In the genomic region with DNA sequence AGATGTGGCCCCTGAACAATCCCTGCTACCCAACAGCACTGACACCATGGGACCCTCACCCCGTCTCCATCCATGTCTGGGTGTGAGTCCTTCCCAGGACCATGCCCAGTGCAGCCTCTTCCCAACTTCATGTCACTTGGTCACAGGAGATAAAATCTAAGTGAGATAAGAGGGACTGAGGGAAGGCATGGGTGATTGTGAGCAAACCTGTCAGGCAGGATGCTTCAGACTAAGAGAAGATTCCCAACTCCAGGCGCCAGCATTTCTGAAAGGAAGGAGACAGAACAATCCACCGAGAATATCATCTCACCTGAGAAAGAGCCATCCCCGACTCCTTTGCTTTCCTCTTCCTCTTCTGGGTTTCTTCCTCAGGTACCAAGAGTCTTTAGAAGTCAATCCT, we compare ENCODE assay signal across 31 cellular contexts.
"Had no signal": no experiment of that assay in that cellular context is flagged by ENCODE, and none has a peak within 500 bp of the region (broad histone marks: within the 10 kb centered on the region; RNA-seq: fewer than 3 reads in every experiment).

No MANE protein-coding gene starts in this region.

- H3K4me3 Mint-ChIP-seq: activated B cell treated with CpG ODN at 0.5 μM for 24 hours; activated CD4-positive, alpha-beta memory T cell treated with anti-CD3 and anti-CD28 coated beads, Interleukin-2, amount 10 ng/mL, durations not matched to agents 7 days and 5 days; activated CD4-positive, alpha-beta T cell treated with anti-CD3 and anti-CD28 coated beads, Interleukin-2, amount 10 ng/mL, durations not matched to agents 7 days and 5 days; activated naive CD4-positive, alpha-beta T cell treated with anti-CD3 and anti-CD28 coated beads for 36 hours; activated naive CD8-positive, alpha-beta T cell; activated T-helper 17 cell treated with anti-CD3 and anti-CD28 coated beads, Interleukin-2, amount 50 U/mL, for 72 hours had no signal

- DNase-seq: activated B cell treated with CpG ODN at 0.5 μM for 24 hours; activated CD4-positive, alpha-beta memory T cell treated with anti-CD3 and anti-CD28 coated beads, Interleukin-2, amount 10 ng/mL, durations not matched to agents 7 days and 5 days; activated CD4-positive, alpha-beta T cell treated with anti-CD3 and anti-CD28 coated beads for 1 hour; activated CD4-positive, alpha-beta T cell treated with anti-CD3 and anti-CD28 coated beads, Interleukin-2, amount 10 ng/mL, durations not matched to agents 7 days and 5 days; activated gamma-delta T cell; activated naive CD4-positive, alpha-beta T cell treated with anti-CD3 and anti-CD28 coated beads for 36 hours; activated T-cell treated with anti-CD3 and anti-CD28 coated beads for 4 hours; activated T-cell treated with anti-CD3 and anti-CD28 coated beads, Interleukin-2, amount 50 U/mL, for 48 hours; amygdala; cerebellar nuclear complex; KG1; MV-4-11; NCI-H1092 treated with DMSO at 0.1 percent for 48 hours; NCI-H1417 treated with DMSO at 0.1 percent for 48 hours; NCI-H1694; NCI-H2029; NCI-H2107; NCI-H2171 treated with DMSO at 0.1 percent for 48 hours; NCI-H226; NCI-H510A; NCI-H526 treated with DMSO at 0.1 percent for 48 hours; NCI-H82; OCI-M1; RPMI8226; SJCRH30; SK-N-SH; T-helper 1 cell had no signal

- H3K27me3 Mint-ChIP-seq: activated B cell treated with CpG ODN at 0.5 μM for 24 hours; activated CD4-positive, alpha-beta memory T cell treated with anti-CD3 and anti-CD28 coated beads, Interleukin-2, amount 10 ng/mL, durations not matched to agents 7 days and 5 days; activated CD4-positive, alpha-beta T cell treated with anti-CD3 and anti-CD28 coated beads, Interleukin-2, amount 10 ng/mL, durations not matched to agents 7 days and 5 days; activated naive CD8-positive, alpha-beta T cell; activated T-helper 17 cell treated with anti-CD3 and anti-CD28 coated beads, Interleukin-2, amount 50 U/mL, for 72 hours had no signal

- H3K9me3 Mint-ChIP-seq: activated B cell treated with CpG ODN at 0.5 μM for 24 hours had no signal

- H3K27ac ChIP-seq: SJCRH30 had no signal

- H3K4me1 ChIP-seq: SJCRH30 had no signal

- H3K4me1 Mint-ChIP-seq: activated CD4-positive, alpha-beta memory T cell treated with anti-CD3 and anti-CD28 coated beads, Interleukin-2, amount 10 ng/mL, durations not matched to agents 7 days and 5 days had no signal

- H3K9me3 ChIP-seq: SJCRH30, SK-N-SH had no signal

- H3K9ac ChIP-seq: SK-N-SH had no signal

- H3K27me3 ChIP-seq: SJCRH30 had no signal

- ATAC-seq: activated T-helper 17 cell treated with anti-CD3 and anti-CD28 coated beads, Interleukin-2, amount 50 U/mL, for 72 hours; Panc1; Right ventricle myocardium inferior had no signal

- H3K4me3 ChIP-seq: SJCRH30 had no signal

- H3K4me2 ChIP-seq: SK-N-SH had no signal

- H3K27ac Mint-ChIP-seq: activated B cell treated with CpG ODN at 0.5 μM for 24 hours; activated CD4-positive, alpha-beta memory T cell treated with anti-CD3 and anti-CD28 coated beads, Interleukin-2, amount 10 ng/mL, durations not matched to agents 7 days and 5 days; activated CD4-positive, alpha-beta T cell treated with anti-CD3 and anti-CD28 coated beads, Interleukin-2, amount 10 ng/mL, durations not matched to agents 7 days and 5 days; activated naive CD4-positive, alpha-beta T cell treated with anti-CD3 and anti-CD28 coated beads for 36 hours; activated naive CD8-positive, alpha-beta T cell; activated T-helper 17 cell treated with anti-CD3 and anti-CD28 coated beads, Interleukin-2, amount 50 U/mL, for 72 hours had no signal
